Comparison of ENCODE assay signal across 8 cellular contexts in the genomic region with DNA sequence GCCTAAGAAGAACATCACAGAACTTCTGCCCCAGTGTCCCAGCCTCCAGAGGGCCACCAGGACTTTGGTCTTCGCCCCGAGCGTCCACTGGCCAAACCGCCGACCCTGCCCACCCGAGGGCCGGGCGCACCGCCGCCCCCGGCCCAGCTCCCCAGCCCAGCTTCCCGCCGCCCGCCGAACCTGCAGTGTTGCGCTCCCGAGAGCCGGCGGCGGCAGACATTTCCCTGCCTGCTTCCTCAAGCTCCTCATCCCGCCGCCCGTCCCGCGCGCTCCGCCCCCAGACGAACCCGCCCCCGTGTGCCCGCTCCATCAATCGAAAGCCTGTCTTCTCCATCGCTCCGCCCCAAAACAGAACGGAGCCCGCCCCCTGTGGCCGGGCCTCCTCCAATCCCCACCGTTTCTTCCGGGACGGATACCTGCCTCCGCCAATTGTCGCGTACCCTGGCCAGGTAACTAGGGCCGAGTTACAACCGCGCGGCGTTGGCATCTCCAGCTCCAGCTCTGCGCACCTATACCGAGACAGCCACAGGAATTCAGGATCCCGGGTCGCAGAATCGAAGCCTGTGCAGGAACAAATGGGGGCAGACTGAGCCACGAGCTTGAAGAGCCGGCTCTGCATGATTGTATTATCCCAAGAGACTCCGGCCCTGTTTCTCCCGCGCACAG. TPM values are rescaled to one million over a fixed set of nuclear protein-coding genes. Genes with fewer than 3 reads are reported as not detected.
A peak's percentile ranks its signal among the peaks of the same experiment; 100 is the strongest.
DNase-seq lines count a peak whose midpoint lies in the region; ATAC-seq and TF ChIP-seq lines count a peak whose summit lies in the region.

No MANE protein-coding gene starts in this region.

- peaks cover 51% of the 10 kb centered on the region for H3K4me1 Mint-ChIP-seq in activated naive CD8-positive, alpha-beta T cell treated with anti-CD3 and anti-CD28 coated beads, Interleukin-2, amount 50 U/mL, for 24 hours
- H3K4me1 Mint-ChIP-seq in type B pancreatic cell (ENCODE audit: unreplicated experiment), result peaks cover 19% of the 10 kb centered on the region

- TF ChIP-seq CTCF in GM13976 (IDR thresholded peaks at IDR 0.05; ENCODE audit: borderline replicate concordance, control extremely low read depth, extremely low read depth, insufficient read depth, missing control alignments), result no peak
- TF ChIP-seq CTCF in heart left ventricle (IDR thresholded peaks at IDR 0.05), result peak in 4 of 12 donors; percentile 11 to 36 (median 20)
- TF ChIP-seq CTCF in type B pancreatic cell (conservative IDR thresholded peaks at IDR 0.05), result no peak

- WGBS in heart left ventricle, 4 donors, result 1% methylated on average over 28 to 58 of the region's 58 CpGs

- TF ChIP-seq POLR2A in heart left ventricle (IDR thresholded peaks at IDR 0.05), result peak in 1 of 2 donors; percentile 36

- peak overlapping the region; percentile 68 to 96 (median 84) for H3K4me3 ChIP-seq in heart left ventricle

- H3K9me3 ChIP-seq in heart left ventricle, result no peaks in the 10 kb centered on the region

- H3K4me3 Mint-ChIP-seq in activated naive CD8-positive, alpha-beta T cell treated with anti-CD3 and anti-CD28 coated beads, Interleukin-2, amount 50 U/mL, for 24 hours, result peak overlapping the region; percentile 99
- H3K4me3 Mint-ChIP-seq in type B pancreatic cell, result peak overlapping the region; percentile 98

- peak; percentile 85 for ATAC-seq in HG02840 (IDR thresholded peaks at IDR 0.05; ENCODE audit: low FRiP score, unreplicated experiment)
- ATAC-seq in activated naive CD8-positive, alpha-beta T cell treated with anti-CD3 and anti-CD28 coated beads, Interleukin-2, amount 50 U/mL, for 24 hours, result peak; percentile 96
- peak; percentile 97 to 99 (median 98) for ATAC-seq in heart left ventricle

- intact Hi-C loops in heart left ventricle (cut with DNase I), result no loop called here

- H3K36me3 ChIP-seq in heart left ventricle, result peaks cover 0 to 56% (median 20%) of the 10 kb centered on the region in 9 donors

- H3K27me3 Mint-ChIP-seq in activated naive CD8-positive, alpha-beta T cell treated with anti-CD3 and anti-CD28 coated beads, Interleukin-2, amount 50 U/mL, for 24 hours, result no peaks in the 10 kb centered on the region
- H3K27me3 Mint-ChIP-seq in type B pancreatic cell, result no peaks in the 10 kb centered on the region

- H3K4me1 ChIP-seq in heart left ventricle, result peaks cover under 1 to 48% (median 23%) of the 10 kb centered on the region in 12 donors

- peaks cover 9% of the 10 kb centered on the region for H3K36me3 Mint-ChIP-seq in activated naive CD8-positive, alpha-beta T cell treated with anti-CD3 and anti-CD28 coated beads, Interleukin-2, amount 50 U/mL, for 24 hours (ENCODE audit: low read depth)
- H3K36me3 Mint-ChIP-seq in type B pancreatic cell, result peaks cover 7% of the 10 kb centered on the region

- no peaks in the 10 kb centered on the region for H3K9me3 Mint-ChIP-seq in activated naive CD8-positive, alpha-beta T cell treated with anti-CD3 and anti-CD28 coated beads, Interleukin-2, amount 50 U/mL, for 24 hours
- no peaks in the 10 kb centered on the region for H3K9me3 Mint-ChIP-seq in type B pancreatic cell

- in situ Hi-C loops in GM13976 (cut with MboI; ENCODE audit: low sequenced_read_pairs, unreplicated experiment), result no loop called here

- DNase-seq in GM13976 (ENCODE audit: low spot score) (peak; percentile 97), NCI-H1436 (lab: John Stamatoyannopoulos, UW) (peak; percentile 96), SW 1271 (lab: John Stamatoyannopoulos, UW) (peak; percentile 85 to 93), heart left ventricle (peak; percentile 96 to 98 (median 97)), pons (ENCODE audit: low spot score) (peak; percentile 95), type B pancreatic cell (ENCODE audit: extremely low spot score, unreplicated experiment) (peak; percentile 97)
- DNase-seq in activated naive CD8-positive, alpha-beta T cell treated with anti-CD3 and anti-CD28 coated beads, Interleukin-2, amount 50 U/mL, for 24 hours, result peak; percentile 98

- H3K27ac Mint-ChIP-seq in activated naive CD8-positive, alpha-beta T cell treated with anti-CD3 and anti-CD28 coated beads, Interleukin-2, amount 50 U/mL, for 24 hours, result peak overlapping the region; percentile 91
- peak overlapping the region; percentile 95 for H3K27ac Mint-ChIP-seq in type B pancreatic cell

- no peaks in the 10 kb centered on the region for H3K27me3 ChIP-seq in heart left ventricle

- peak overlapping the region in 11 of 12 donors; percentile 58 to 87 (median 82) for H3K27ac ChIP-seq in heart left ventricle

RNA-seq across cellular contexts. Expression of gene INPP5B, which starts 15.2 kb away (rescaled TPM):
- total RNA-seq in heart left ventricle, result 10 to 100 TPM in 8 of 9 donors, 1 to 10 TPM in 1; 7.7 to 16.2 (median 13.1) TPM
- 10 to 100 TPM in 1 of 2 donors, 1 to 10 TPM in 1; 6.5 to 11.4 TPM for polyA plus RNA-seq in heart left ventricle
- 16.1 and 19.3 TPM in 2 replicates for total RNA-seq in type B pancreatic cell (ENCODE audit: low replicate concordance)

RNA-seq across cellular contexts. Expression of gene SF3A3, which starts 58.2 kb away (rescaled TPM):
- total RNA-seq in heart left ventricle (10 to 100 TPM; 18.8 to 36.1 (median 26.1) TPM), type B pancreatic cell (ENCODE audit: low replicate concordance) (56.1 and 86.5 TPM in 2 replicates)
- 10 to 100 TPM in 1 of 2 donors, 1 to 10 TPM in 1; 9.7 to 31.4 TPM for polyA plus RNA-seq in heart left ventricle

Comparison
In these comparisons a context has a peak if more than half of its experiments do, and no peak if none do; other contexts are left out.
1. Peak in every context shown above with its lines: DNase-seq, ATAC-seq, H3K4me3 ChIP-seq and H3K27ac ChIP-seq.